ENCODE assay signal across 8 cellular contexts in genomic region chr19:2015611-2015950, GRCh38. TPM values are rescaled to one million over a fixed set of nuclear protein-coding genes. Genes with fewer than 3 reads are reported as not detected.
DNase-seq lines count a peak whose midpoint lies in the region; ATAC-seq and TF ChIP-seq lines count a peak whose summit lies in the region.

Gene BTBD2 (minus strand): TSS chr19:2015714. CDS start chr19:2015703, 11 bp downstream.

- no peak for TF ChIP-seq POLR2A in body of pancreas (IDR thresholded peaks at IDR 0.05)

- peak within 1 kb of the TSS; percentile 72 to 92 (median 80) for H3K4me3 Mint-ChIP-seq in CD4-positive, CD25-positive, alpha-beta regulatory T cell
- peak within 1 kb of the TSS; percentile 68 for H3K4me3 Mint-ChIP-seq in T-helper 1 cell treated with Interleukin-12 subunit alpha and Interleukin-12 subunit beta and Interleukin-4 antibody, amounts not matched to agents 30 μg/mL and 1 μg/mL, for 36 hours

- no peaks in the 10 kb centered on the region for H3K36me3 ChIP-seq in CD4-positive, CD25-positive, alpha-beta regulatory T cell (ENCODE audit: control insufficient read depth, insufficient read depth, low read length)
- H3K36me3 ChIP-seq in body of pancreas (replicated peaks in 1 of 2; ENCODE audit: insufficient read depth in 1 of 2, low read depth in 2 of 2) = no peaks in the 10 kb centered on the region
- no peaks in the 10 kb centered on the region for H3K36me3 ChIP-seq in skeletal muscle satellite cell (ENCODE audit: insufficient read depth, low read length)

- peak within 1 kb of the TSS; percentile 33 for H3K27ac ChIP-seq in CD4-positive, CD25-positive, alpha-beta regulatory T cell (ENCODE audit: insufficient read depth, low read length, poor library complexity, severe bottlenecking)
- H3K27ac ChIP-seq in body of pancreas = peak within 1 kb of the TSS; percentile 45 to 66 (median 59)

- H3K27ac Mint-ChIP-seq in CD4-positive, CD25-positive, alpha-beta regulatory T cell = peak within 1 kb of the TSS in 1 of 3 donors; percentile 38
- H3K27ac Mint-ChIP-seq in T-helper 1 cell treated with Interleukin-12 subunit alpha and Interleukin-12 subunit beta and Interleukin-4 antibody, amounts not matched to agents 30 μg/mL and 1 μg/mL, for 36 hours = no peak within 1 kb of the TSS

- intact Hi-C loops in body of pancreas (cut with DNase I) = no loop called here

- no CpG with 5 or more reads among the region's 19 CpGs for WGBS in body of pancreas, 2 donors

- peak within 1 kb of the TSS; percentile 65 for H3K9ac ChIP-seq in skeletal muscle satellite cell (ENCODE audit: low read depth, low read length)

- peak; percentile 21 to 77 (median 38) for DNase-seq in CD4-positive, CD25-positive, alpha-beta regulatory T cell
- DNase-seq in HT-29 (ENCODE audit: low spot score) (no peak), body of pancreas (peak; percentile 59 to 75 (median 65))

- no peaks in the 10 kb centered on the region for H3K9me3 ChIP-seq in CD4-positive, CD25-positive, alpha-beta regulatory T cell (ENCODE audit: control insufficient read depth in 2 of 2, low read length in 2 of 2)
- H3K9me3 ChIP-seq in body of pancreas (no peaks in the 10 kb centered on the region), skeletal muscle satellite cell (replicated peaks; ENCODE audit: low read length) (no peaks in the 10 kb centered on the region)

- H3K4me1 Mint-ChIP-seq in CD4-positive, CD25-positive, alpha-beta regulatory T cell = peaks cover 0 to 32% (median 12%) of the 10 kb centered on the region in 4 donors
- H3K4me1 Mint-ChIP-seq in T-helper 1 cell treated with Interleukin-12 subunit alpha and Interleukin-12 subunit beta and Interleukin-4 antibody, amounts not matched to agents 30 μg/mL and 1 μg/mL, for 36 hours (ENCODE audit: low read depth) = peaks cover 4% of the 10 kb centered on the region

- H3K4me1 ChIP-seq in CD4-positive, CD25-positive, alpha-beta regulatory T cell (ENCODE audit: control insufficient read depth, insufficient read depth, low read length, poor library complexity, severe bottlenecking) = peaks cover 30% of the 10 kb centered on the region
- peaks cover 26% of the 10 kb centered on the region for H3K4me1 ChIP-seq in body of pancreas
- H3K4me1 ChIP-seq in skeletal muscle satellite cell (ENCODE audit: control insufficient read depth, insufficient read depth, low read length) = peaks cover 3% of the 10 kb centered on the region

- no peak for TF ChIP-seq CTCF in body of pancreas (IDR thresholded peaks at IDR 0.05)

- H3K36me3 Mint-ChIP-seq in CD4-positive, CD25-positive, alpha-beta regulatory T cell = peaks cover 6% of the 10 kb centered on the region
- peaks cover 2% of the 10 kb centered on the region for H3K36me3 Mint-ChIP-seq in T-helper 1 cell treated with Interleukin-12 subunit alpha and Interleukin-12 subunit beta and Interleukin-4 antibody, amounts not matched to agents 30 μg/mL and 1 μg/mL, for 36 hours (ENCODE audit: low read depth)

- H3K27me3 ChIP-seq in CD4-positive, CD25-positive, alpha-beta regulatory T cell (ENCODE audit: control insufficient read depth, insufficient read depth, low read length) = no peaks in the 10 kb centered on the region
- H3K27me3 ChIP-seq in body of pancreas = no peaks in the 10 kb centered on the region
- H3K27me3 ChIP-seq in skeletal muscle satellite cell (ENCODE audit: control insufficient read depth, insufficient read depth, low read length) = no peaks in the 10 kb centered on the region

- peak within 1 kb of the TSS; percentile 26 for H3K4me3 ChIP-seq in CD4-positive, CD25-positive, alpha-beta regulatory T cell (ENCODE audit: low read depth, low read length)
- H3K4me3 ChIP-seq in body of pancreas = peak within 1 kb of the TSS; percentile 28 to 39
- peak within 1 kb of the TSS; percentile 57 for H3K4me3 ChIP-seq in iPS-11a (ENCODE audit: low read depth, low read length)
- H3K4me3 ChIP-seq in skeletal muscle satellite cell (ENCODE audit: low read length) = peak within 1 kb of the TSS; percentile 84

- peaks cover 0 to 1% (median 0%) of the 10 kb centered on the region in 7 donors for H3K9me3 Mint-ChIP-seq in CD4-positive, CD25-positive, alpha-beta regulatory T cell
- no peaks in the 10 kb centered on the region for H3K9me3 Mint-ChIP-seq in T-helper 1 cell treated with Interleukin-12 subunit alpha and Interleukin-12 subunit beta and Interleukin-4 antibody, amounts not matched to agents 30 μg/mL and 1 μg/mL, for 36 hours

- H3K27me3 Mint-ChIP-seq in CD4-positive, CD25-positive, alpha-beta regulatory T cell = peaks cover 4% of the 10 kb centered on the region
- no peaks in the 10 kb centered on the region for H3K27me3 Mint-ChIP-seq in T-helper 1 cell treated with Interleukin-12 subunit alpha and Interleukin-12 subunit beta and Interleukin-4 antibody, amounts not matched to agents 30 μg/mL and 1 μg/mL, for 36 hours (ENCODE audit: low read depth)

- peak within 1 kb of the TSS; percentile 91 for H3K4me2 ChIP-seq in skeletal muscle satellite cell (ENCODE audit: low read length)

- peak; percentile 13 to 17 for ATAC-seq in CD4-positive, CD25-positive, alpha-beta regulatory T cell (ENCODE audit: low read depth in 2 of 2)
- ATAC-seq in body of pancreas = peak; percentile 66
- ATAC-seq in GM21360 (IDR thresholded peaks at IDR 0.05; ENCODE audit: unreplicated experiment) = no peak
- no peak for ATAC-seq in HG03196 (IDR thresholded peaks at IDR 0.05; ENCODE audit: unreplicated experiment)

RNA-seq across cellular contexts. Expression of gene BTBD2, which starts in this region (rescaled TPM):
- 58.6 TPM for total RNA-seq in CD4-positive, CD25-positive, alpha-beta regulatory T cell
- 1 to 10 TPM; 3.2 to 5.4 (median 4.7) TPM for polyA plus RNA-seq in CD4-positive, CD25-positive, alpha-beta regulatory T cell
- 43.3 and 56.4 TPM in 2 replicates for total RNA-seq in HT-29 (2014; rRNA removed; shearing (Covaris generic))
- 10 to 100 TPM; 42.3 to 44.8 TPM for total RNA-seq in body of pancreas
- total RNA-seq in skeletal muscle satellite cell (2012; rRNA removed) = 58.6 and 59.8 TPM in 2 replicates

Comparison
In these comparisons a context has a peak if more than half of its experiments do, and no peak if none do; other contexts are left out.
1. ATAC-seq: peak in CD4-positive, CD25-positive, alpha-beta regulatory T cell (2 of 2) and body of pancreas (single experiment); none in GM21360 (single experiment) and HG03196 (single experiment).
2. H3K4me3 ChIP-seq: peak in every context shown above with its lines; median percentile 84 in skeletal muscle satellite cell; 57 in iPS-11a; 34 in body of pancreas; 26 in CD4-positive, CD25-positive, alpha-beta regulatory T cell.